Comparison of ENCODE assay signal across 24 cellular contexts in the genomic region with DNA sequence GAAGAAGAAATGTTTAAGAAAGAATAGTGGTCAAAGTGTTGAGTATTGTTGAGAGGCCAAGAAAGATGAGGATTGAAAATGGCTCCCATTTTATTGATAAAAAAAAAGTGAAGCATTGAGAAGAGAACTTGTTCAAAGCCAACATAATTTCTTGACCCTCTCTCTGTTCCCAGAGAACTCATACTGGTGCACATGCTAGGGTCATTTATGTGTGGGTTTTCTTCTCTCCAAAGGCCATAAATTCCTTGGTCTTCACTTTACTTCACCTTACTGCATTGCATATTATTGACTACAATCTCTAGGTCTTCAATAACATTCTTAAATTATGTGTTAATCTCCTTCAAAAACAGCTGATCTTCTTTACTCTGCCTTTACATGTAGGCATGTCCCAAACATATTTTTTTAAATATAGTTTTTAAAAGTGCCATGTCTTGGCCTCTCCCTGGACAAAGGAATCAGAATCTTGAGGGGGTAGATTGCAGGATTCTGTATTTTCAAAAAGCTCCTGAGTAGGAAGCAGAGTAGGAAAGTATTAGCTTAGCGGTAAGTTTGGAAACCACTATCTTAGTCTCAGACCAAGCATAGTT. TPM values are rescaled to one million over a fixed set of nuclear protein-coding genes. Genes with fewer than 3 reads are reported as not detected.
DNase-seq lines count a peak whose midpoint lies in the region; ATAC-seq and TF ChIP-seq lines count a peak whose summit lies in the region.
"Had no signal": no experiment of that assay in that cellular context is flagged by ENCODE, and none has a peak within 500 bp of the region (broad histone marks: within the 10 kb centered on the region; RNA-seq: fewer than 3 reads in every experiment).

No MANE protein-coding gene starts in this region.

- H3K4me2 ChIP-seq in hepatocyte: peak overlapping the region; percentile 80

- H3K27ac ChIP-seq in hepatocyte (no peak overlapping the region), RWPE1 (no peak overlapping the region)

- POLR2A ChIA-PET in T-cell (lab: Charles Lee) (no interaction called here), RWPE1 (lab: Yijun Ruan, JAX; ENCODE audit: low non-redundant PET) (no interaction called here)

- H3K4me1 Mint-ChIP-seq in activated naive CD4-positive, alpha-beta T cell treated with anti-CD3 and anti-CD28 coated beads, Interleukin-2, amount 50 U/mL, for 24 hours: peaks cover 32% of the 10 kb centered on the region
- peaks cover 26 to 32% (median 32%) of the 10 kb centered on the region in 3 donors for H3K4me1 Mint-ChIP-seq in T-cell
- peaks cover 26% of the 10 kb centered on the region for H3K4me1 Mint-ChIP-seq in stimulated activated memory B cell treated with anti-CD40 and anti-IgM and Interleukin-4, amounts not matched to agents 10 μg/mL and 1 μg/mL and 100 μg/mL, for 72 hours

- H3K79me2 ChIP-seq in hepatocyte: peaks cover 27% of the 10 kb centered on the region

- CTCF ChIA-PET in T-cell (lab: Charles Lee) (no interaction called here), RWPE1 (lab: Yijun Ruan, JAX) (no interaction called here)

- peaks cover 7% of the 10 kb centered on the region for H4K20me1 ChIP-seq in hepatocyte (ENCODE audit: insufficient read depth, poor library complexity, severe bottlenecking)

- H3K9me2 ChIP-seq in hepatocyte (replicated peaks; ENCODE audit: insufficient read depth): no peaks in the 10 kb centered on the region

- H3K27me3 Mint-ChIP-seq in activated naive CD4-positive, alpha-beta T cell treated with anti-CD3 and anti-CD28 coated beads, Interleukin-2, amount 50 U/mL, for 24 hours: no peaks in the 10 kb centered on the region
- H3K27me3 Mint-ChIP-seq in T-cell: peaks cover 0 to 4% of the 10 kb centered on the region in 2 donors
- H3K27me3 Mint-ChIP-seq in stimulated activated memory B cell treated with anti-CD40 and anti-IgM and Interleukin-4, amounts not matched to agents 10 μg/mL and 1 μg/mL and 100 μg/mL, for 72 hours: no peaks in the 10 kb centered on the region
- H3K27me3 Mint-ChIP-seq: activated B cell treated with CpG ODN at 0.5 μM for 24 hours; activated naive CD8-positive, alpha-beta T cell treated with anti-CD3 and anti-CD28 coated beads, Interleukin-2, amount 10 ng/mL, durations not matched to agents 7 days and 5 days had no signal

- in situ Hi-C loops in ACHN (cut with HindIII; ENCODE audit: low pct_ligation_motif_present, low pct_unique_long_range_greater_than_20kb, low sequenced_read_pairs): no loop called here

- peak overlapping the region; percentile 94 for H3K4me3 Mint-ChIP-seq in activated naive CD4-positive, alpha-beta T cell treated with anti-CD3 and anti-CD28 coated beads, Interleukin-2, amount 50 U/mL, for 24 hours
- peak overlapping the region in 2 of 3 donors; percentile 88 to 93 for H3K4me3 Mint-ChIP-seq in T-cell
- no peak overlapping the region for H3K4me3 Mint-ChIP-seq in stimulated activated memory B cell treated with anti-CD40 and anti-IgM and Interleukin-4, amounts not matched to agents 10 μg/mL and 1 μg/mL and 100 μg/mL, for 72 hours

- H3K27me3 ChIP-seq in hepatocyte: no peaks in the 10 kb centered on the region
- H3K27me3 ChIP-seq: heart right ventricle had no signal

- no peak for TF ChIP-seq CTCF in hepatocyte (IDR thresholded peaks at IDR 0.05; ENCODE audit: poor library complexity)
- TF ChIP-seq CTCF in RWPE1 (conservative IDR thresholded peaks at IDR 0.05; ENCODE audit: low read depth): no peak

- H2AFZ ChIP-seq in hepatocyte: no peak overlapping the region

- H3K4me1 ChIP-seq in hepatocyte (ENCODE audit: insufficient read depth): peaks cover 18% of the 10 kb centered on the region

- H3K36me3 Mint-ChIP-seq in activated naive CD4-positive, alpha-beta T cell treated with anti-CD3 and anti-CD28 coated beads, Interleukin-2, amount 50 U/mL, for 24 hours: peaks cover 22% of the 10 kb centered on the region
- peaks cover 17% of the 10 kb centered on the region for H3K36me3 Mint-ChIP-seq in T-cell
- H3K36me3 Mint-ChIP-seq in stimulated activated memory B cell treated with anti-CD40 and anti-IgM and Interleukin-4, amounts not matched to agents 10 μg/mL and 1 μg/mL and 100 μg/mL, for 72 hours: peaks cover 13% of the 10 kb centered on the region

- H3K9me3 Mint-ChIP-seq in activated naive CD4-positive, alpha-beta T cell treated with anti-CD3 and anti-CD28 coated beads, Interleukin-2, amount 50 U/mL, for 24 hours: peaks cover 20% of the 10 kb centered on the region
- peaks cover 12 to 28% (median 14%) of the 10 kb centered on the region in 3 donors for H3K9me3 Mint-ChIP-seq in T-cell
- H3K9me3 Mint-ChIP-seq in stimulated activated memory B cell treated with anti-CD40 and anti-IgM and Interleukin-4, amounts not matched to agents 10 μg/mL and 1 μg/mL and 100 μg/mL, for 72 hours: peaks cover 21% of the 10 kb centered on the region

- no peaks in the 10 kb centered on the region for H3K36me3 ChIP-seq in hepatocyte (replicated peaks; ENCODE audit: insufficient read depth, low read depth)
- H3K36me3 ChIP-seq: heart right ventricle had no signal

- no peak overlapping the region for H3K4me3 ChIP-seq in hepatocyte
- H3K4me3 ChIP-seq: GM12878 had no signal

- intact Hi-C loops in posterior vena cava (cut with DNase I): no loop called here

- peak overlapping the region; percentile 38 for H3K27ac Mint-ChIP-seq in activated naive CD4-positive, alpha-beta T cell treated with anti-CD3 and anti-CD28 coated beads, Interleukin-2, amount 50 U/mL, for 24 hours
- H3K27ac Mint-ChIP-seq in T-cell: peak overlapping the region; percentile 63 to 98
- peak overlapping the region; percentile 93 for H3K27ac Mint-ChIP-seq in stimulated activated memory B cell treated with anti-CD40 and anti-IgM and Interleukin-4, amounts not matched to agents 10 μg/mL and 1 μg/mL and 100 μg/mL, for 72 hours

- no peak for DNase-seq in activated naive CD4-positive, alpha-beta T cell treated with Interleukin-2 at 50 U/mL for 16 hours
- DNase-seq in T-cell: no peak
- no peak for DNase-seq in hepatocyte (ENCODE audit: low spot score)
- no peak for DNase-seq in RWPE1 (ENCODE audit: low spot score)
- no peak for DNase-seq in posterior vena cava (ENCODE audit: low spot score)
- no peak for DNase-seq in ACHN
- DNase-seq: activated B cell treated with CpG ODN at 0.5 μM for 24 hours; activated CD8-positive, alpha-beta memory T cell treated with anti-CD3 and anti-CD28 coated beads, Interleukin-2, amount 50 U/mL, for 48 hours; activated naive CD8-positive, alpha-beta T cell treated with anti-CD3 and anti-CD28 coated beads, Interleukin-2, amount 10 ng/mL, durations not matched to agents 7 days and 5 days; Calu3; central memory CD4-positive, alpha-beta T cell; effector CD8-positive, alpha-beta T cell; GDM1; heart right ventricle; kidney; NCI-H2029 treated with DMSO at 0.1 percent for 48 hours; NCI-H446 treated with DMSO at 0.1 percent for 48 hours; occipital lobe; stimulated activated CD4-positive, alpha-beta T cell treated with anti-CD3 and anti-CD28 coated beads, Interleukin-2, amount 100 ng/mL, for 24 hours had no signal

- 96% methylated on average over 1 of the region's 1 CpG for WGBS in hepatocyte (ENCODE audit: low lambda C conversion rate, missing lambda C conversion rate)

- no peaks in the 10 kb centered on the region for H3K9me3 ChIP-seq in hepatocyte (ENCODE audit: low read depth)

- no peak for ATAC-seq in T-cell (replicated peaks in 1 of 4)
- no peak for ATAC-seq in stimulated activated memory B cell treated with anti-CD40 and anti-IgM and Interleukin-4, amounts not matched to agents 10 μg/mL and 1 μg/mL and 100 μg/mL, for 72 hours
- ATAC-seq: GM12878, heart right ventricle, HepG2, Right ventricle myocardium inferior had no signal

RNA-seq across cellular contexts. Expression of gene FNDC3A, which starts 1.8 kb away (rescaled TPM):
- 10 to 100 TPM; 29.7 to 44.4 (median 32.0) TPM for total RNA-seq in T-cell
- total RNA-seq in hepatocyte: 62.0 and 73.5 TPM in 2 replicates
- polyA plus RNA-seq in hepatocyte: 21.9 and 22.8 TPM in 2 replicates
- 10 to 100 TPM; 49.0 to 52.1 TPM for total RNA-seq in posterior vena cava

Comparison
In these comparisons a context has a peak if more than half of its experiments do, and no peak if none do; other contexts are left out.
1. H3K27ac Mint-ChIP-seq: peak in every context shown above with its lines; median percentile 93 in stimulated activated memory B cell treated with anti-CD40 and anti-IgM and Interleukin-4, amounts not matched to agents 10 μg/mL and 1 μg/mL and 100 μg/mL, for 72 hours; 80 in T-cell; 38 in activated naive CD4-positive, alpha-beta T cell treated with anti-CD3 and anti-CD28 coated beads, Interleukin-2, amount 50 U/mL, for 24 hours.